In the genomic region with DNA sequence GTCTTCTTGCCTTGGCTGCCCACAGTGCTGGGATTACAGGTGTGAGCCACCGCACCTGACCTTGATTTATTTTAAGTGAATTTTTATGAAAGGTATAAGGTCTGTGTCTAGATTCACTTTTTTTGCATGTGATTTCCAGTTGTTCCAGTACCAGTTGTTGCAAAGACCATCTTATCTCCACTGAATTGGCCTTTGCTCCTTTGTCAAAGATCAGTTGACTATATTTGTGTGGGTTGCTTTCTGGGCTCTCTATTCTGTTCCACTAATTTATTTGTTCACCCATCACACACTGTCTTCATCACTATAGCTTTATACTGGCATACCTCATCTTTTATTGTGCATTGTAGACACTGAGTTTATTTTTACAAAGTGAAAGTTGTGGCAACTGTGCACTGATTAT, we compare ENCODE assay signal across 1 cellular context.
A peak's percentile ranks its signal among the peaks of the same experiment; 100 is the strongest.
TF ChIP-seq lines count a peak whose summit lies in the region.

No MANE protein-coding gene starts in this region.

TF ChIP-seq in liver, 16 proteins besides CTCF, POLR2A, EP300 and RAD21 (continued from another document):
- TF ChIP-seq, protein P1, sequence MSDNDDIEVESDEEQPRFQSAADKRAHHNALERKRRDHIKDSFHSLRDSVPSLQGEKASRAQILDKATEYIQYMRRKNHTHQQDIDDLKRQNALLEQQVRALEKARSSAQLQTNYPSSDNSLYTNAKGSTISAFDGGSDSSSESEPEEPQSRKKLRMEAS (IDR thresholded peaks at IDR 0.05): peak; percentile 75
